20 cellular contexts compared by ENCODE assay signal in genomic region chr7:133859191-133859590, GRCh38.
A peak's percentile ranks its signal among the peaks of the same experiment; 100 is the strongest.
DNase-seq lines count a peak whose midpoint lies in the region; ATAC-seq and TF ChIP-seq lines count a peak whose summit lies in the region.
"Had no signal": no experiment of that assay in that cellular context is flagged by ENCODE, and none has a peak within 500 bp of the region (broad histone marks: within the 10 kb centered on the region; RNA-seq: fewer than 3 reads in every experiment).

No MANE protein-coding gene starts in this region.

- H3K27ac ChIP-seq in GM23338 (ENCODE audit: low read depth) (no peak overlapping the region), mesendoderm (ENCODE audit: low read depth, low read length) (no peak overlapping the region), dorsolateral prefrontal cortex (no peak overlapping the region)
- H3K27ac ChIP-seq: transverse colon had no signal

- no peaks in the 10 kb centered on the region for H3K27me3 Mint-ChIP-seq in GM23338 (ENCODE audit: insufficient read depth, low read depth, poor library complexity)
- H3K27me3 Mint-ChIP-seq: activated CD4-positive, alpha-beta T cell treated with anti-CD3 and anti-CD28 coated beads, Interleukin-2, amount 10 ng/mL, durations not matched to agents 24 days and 14 days; progenitor cell of endocrine pancreas had no signal

- no peak overlapping the region for H3K4me2 ChIP-seq in GM23338
- H3K4me2 ChIP-seq in mesendoderm (ENCODE audit: low read length), result no peak overlapping the region

- no peak overlapping the region for H3K27ac Mint-ChIP-seq in GM23338
- H3K27ac Mint-ChIP-seq: activated CD4-positive, alpha-beta T cell treated with anti-CD3 and anti-CD28 coated beads, Interleukin-2, amount 10 ng/mL, durations not matched to agents 24 days and 14 days; activated T-helper 1 cell treated with anti-CD3 and anti-CD28 coated beads, Interleukin-12 subunit alpha, Interleukin-12 subunit beta, Interleukin-2, Interleukin-4 antibody, amounts not matched to agents 30 ng/mL and 10 ng/mL and 1 ng/mL, durations not matched to agents 14 hours and 24 hours and 36 hours; progenitor cell of endocrine pancreas had no signal

- H3K9me3 Mint-ChIP-seq in GM23338, result peaks cover 6% of the 10 kb centered on the region; the same call in 2 of the 3 replicates
- H3K9me3 Mint-ChIP-seq: activated CD4-positive, alpha-beta T cell treated with anti-CD3 and anti-CD28 coated beads, Interleukin-2, amount 10 ng/mL, durations not matched to agents 24 days and 14 days; activated T-helper 1 cell treated with anti-CD3 and anti-CD28 coated beads, Interleukin-12 subunit alpha, Interleukin-12 subunit beta, Interleukin-2, Interleukin-4 antibody, amounts not matched to agents 30 ng/mL and 10 ng/mL and 1 ng/mL, durations not matched to agents 14 hours and 24 hours and 36 hours; neural crest cell had no signal

- H3K4me3 ChIP-seq in GM23338 (no peak overlapping the region), mesendoderm (ENCODE audit: low read length) (no peak overlapping the region), dorsolateral prefrontal cortex (no peak overlapping the region)
- H3K4me3 ChIP-seq: transverse colon had no signal

- no peak overlapping the region for H3K56ac ChIP-seq in mesendoderm (ENCODE audit: low read length)

- no peaks in the 10 kb centered on the region for H3F3A ChIP-seq in GM23338 (replicated peaks; ENCODE audit: low read depth)

- H3K79me2 ChIP-seq in GM23338 (replicated peaks; ENCODE audit: insufficient read depth) (no peaks in the 10 kb centered on the region), mesendoderm (ENCODE audit: control insufficient read depth, insufficient read depth, low read length) (no peaks in the 10 kb centered on the region)

- WGBS in mesendoderm (ENCODE audit: extremely low coverage, insufficient coverage, low lambda C conversion rate), result no CpG with 5 or more reads among the region's 5 CpGs

- H3K4me3 Mint-ChIP-seq in GM23338, result no peak overlapping the region
- H3K4me3 Mint-ChIP-seq: activated CD4-positive, alpha-beta T cell treated with anti-CD3 and anti-CD28 coated beads, Interleukin-2, amount 10 ng/mL, durations not matched to agents 24 days and 14 days; activated T-helper 1 cell treated with anti-CD3 and anti-CD28 coated beads, Interleukin-12 subunit alpha, Interleukin-12 subunit beta, Interleukin-2, Interleukin-4 antibody, amounts not matched to agents 30 ng/mL and 10 ng/mL and 1 ng/mL, durations not matched to agents 14 hours and 24 hours and 36 hours; neural crest cell had no signal

- no peak overlapping the region for H3K9ac ChIP-seq in mesendoderm (ENCODE audit: low read length)

- H2AFZ ChIP-seq in GM23338, result no peak overlapping the region

- H4K20me1 ChIP-seq in GM23338 (replicated peaks; ENCODE audit: insufficient read depth), result no peaks in the 10 kb centered on the region; the same call in 1 of the 2 replicates

- H4K8ac ChIP-seq in mesendoderm (ENCODE audit: low read depth, low read length), result no peak overlapping the region

- H3K36me3 Mint-ChIP-seq in GM23338 (ENCODE audit: low read depth), result peaks cover 5% of the 10 kb centered on the region; the same call in 2 of the 3 replicates

- peak; percentile 45; the same call in 1 of the 3 replicates for ATAC-seq in GM23338
- no peak for ATAC-seq in GM21367 (IDR thresholded peaks at IDR 0.05; ENCODE audit: unreplicated experiment)
- ATAC-seq: SK-N-SH treated with all-trans-retinoic acid at 6 μM for 48 hours had no signal

- TF ChIP-seq CTCF in GM23338 (conservative IDR thresholded peaks at IDR 0.05; ENCODE audit: low read depth in 2 of 2) (no peak), dorsolateral prefrontal cortex (IDR thresholded peaks at IDR 0.05 in 54 of 56, conservative IDR thresholded peaks at IDR 0.05 in 2 of 56; ENCODE audit: low read depth in 1 of 56, partially characterized antibody in 56 of 56) (no peak)

- H3K4me1 Mint-ChIP-seq in GM23338, result peaks cover 26% of the 10 kb centered on the region
- H3K4me1 Mint-ChIP-seq: activated CD4-positive, alpha-beta T cell treated with anti-CD3 and anti-CD28 coated beads, Interleukin-2, amount 10 ng/mL, durations not matched to agents 24 days and 14 days had no signal

- H3K36me3 ChIP-seq in GM23338 (ENCODE audit: insufficient read depth) (no peaks in the 10 kb centered on the region), mesendoderm (ENCODE audit: control insufficient read depth, insufficient read depth, low read length) (no peaks in the 10 kb centered on the region)
- H3K36me3 ChIP-seq: transverse colon had no signal

- DNase-seq in GM23338 (ENCODE audit: low spot score) (peak; percentile 23), NCI-H187 (lab: John Stamatoyannopoulos, UW) (peak; percentile 94 to 97), NCI-H69 (lab: John Stamatoyannopoulos, UW) (peak; percentile 97), mesendoderm (peak; percentile 87), HUDEP-2 (lab: John Stamatoyannopoulos, UW; ENCODE audit: unreplicated experiment in 76 of 76) (no peak), dorsolateral prefrontal cortex (no peak), HPDE6-E6E7 (ENCODE audit: extremely low spot score) (no peak)
- DNase-seq: activated CD4-positive, alpha-beta T cell treated with anti-CD3 and anti-CD28 coated beads, Interleukin-2, amount 10 ng/mL, durations not matched to agents 24 days and 14 days; activated naive CD4-positive, alpha-beta T cell treated with anti-CD3 and anti-CD28 coated beads, Interleukin-2, amount 50 U/mL, for 16 hours; KG1; kidney; MM.1S; NCI-H1930; NCI-H82; transverse colon had no signal

- no peak overlapping the region for H2BK120ac ChIP-seq in mesendoderm (ENCODE audit: low read depth, low read length)

- no peak overlapping the region for H3K18ac ChIP-seq in mesendoderm (ENCODE audit: low read length)

- H2AK5ac ChIP-seq in mesendoderm (ENCODE audit: low read length), result no peak overlapping the region

- intact Hi-C loops in dorsolateral prefrontal cortex (cut with DNase I), result no loop called here

- no peak overlapping the region for H2BK15ac ChIP-seq in mesendoderm (replicated peaks; ENCODE audit: low read depth)

- no peaks in the 10 kb centered on the region for H3K9me2 ChIP-seq in GM23338 (ENCODE audit: insufficient read depth)

- no peak overlapping the region for H3K4ac ChIP-seq in mesendoderm (ENCODE audit: low read depth, low read length)

- H3K4me1 ChIP-seq in GM23338 (ENCODE audit: insufficient read depth) (peaks cover 12% of the 10 kb centered on the region), mesendoderm (ENCODE audit: control insufficient read depth, low read depth, low read length) (no peaks in the 10 kb centered on the region)

- H2BK5ac ChIP-seq in mesendoderm (ENCODE audit: low read length), result no peak overlapping the region

- no peaks in the 10 kb centered on the region for H3K27me3 ChIP-seq in GM23338 (ENCODE audit: insufficient read depth)
- H3K27me3 ChIP-seq in mesendoderm (ENCODE audit: insufficient read depth, low read length, poor library complexity), result no peaks in the 10 kb centered on the region
- H3K27me3 ChIP-seq in dorsolateral prefrontal cortex, result no peaks in the 10 kb centered on the region
- H3K27me3 ChIP-seq: transverse colon had no signal

- no peak overlapping the region for H4K5ac ChIP-seq in mesendoderm (ENCODE audit: low read length)

- H3K23ac ChIP-seq in mesendoderm (ENCODE audit: low read length), result no peak overlapping the region

- H3K79me1 ChIP-seq in mesendoderm (ENCODE audit: low read length), result no peaks in the 10 kb centered on the region

TF ChIP-seq in GM23338, 12 proteins besides CTCF, POLR2A, EP300 and RAD21:
- TF ChIP-seq, protein P1, sequence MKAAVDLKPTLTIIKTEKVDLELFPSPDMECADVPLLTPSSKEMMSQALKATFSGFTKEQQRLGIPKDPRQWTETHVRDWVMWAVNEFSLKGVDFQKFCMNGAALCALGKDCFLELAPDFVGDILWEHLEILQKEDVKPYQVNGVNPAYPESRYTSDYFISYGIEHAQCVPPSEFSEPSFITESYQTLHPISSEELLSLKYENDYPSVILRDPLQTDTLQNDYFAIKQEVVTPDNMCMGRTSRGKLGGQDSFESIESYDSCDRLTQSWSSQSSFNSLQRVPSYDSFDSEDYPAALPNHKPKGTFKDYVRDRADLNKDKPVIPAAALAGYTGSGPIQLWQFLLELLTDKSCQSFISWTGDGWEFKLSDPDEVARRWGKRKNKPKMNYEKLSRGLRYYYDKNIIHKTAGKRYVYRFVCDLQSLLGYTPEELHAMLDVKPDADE (IDR thresholded peaks at IDR 0.05), result no peak
- TF ChIP-seq NANOG (IDR thresholded peaks at IDR 0.05; ENCODE audit: borderline replicate concordance) (no peak), REST (IDR thresholded peaks at IDR 0.05; ENCODE audit: unreplicated experiment) (no peak), EZH2 (IDR thresholded peaks at IDR 0.05; ENCODE audit: low read depth, unreplicated experiment) (no peak), STAT1 (IDR thresholded peaks at IDR 0.05; ENCODE audit: unreplicated experiment) (no peak), ZNF331 (CRISPR knock-in tag; IDR thresholded peaks at IDR 0.05; ENCODE audit: low read depth) (no peak), EZH2phosphoT487 (IDR thresholded peaks at IDR 0.05; ENCODE audit: unreplicated experiment) (no peak), POLR2AphosphoS5 (IDR thresholded peaks at IDR 0.05; ENCODE audit: low read depth) (no peak)

Comparison
In these comparisons a context has a peak if more than half of its experiments do, and no peak if none do; other contexts are left out.
1. DNase-seq: peak in GM23338 (single experiment), NCI-H187 (2 of 2), NCI-H69 (single experiment) and mesendoderm (single experiment); none in HUDEP-2 (0 of 76), dorsolateral prefrontal cortex (0 of 10) and HPDE6-E6E7 (single experiment).